In the genomic region with DNA sequence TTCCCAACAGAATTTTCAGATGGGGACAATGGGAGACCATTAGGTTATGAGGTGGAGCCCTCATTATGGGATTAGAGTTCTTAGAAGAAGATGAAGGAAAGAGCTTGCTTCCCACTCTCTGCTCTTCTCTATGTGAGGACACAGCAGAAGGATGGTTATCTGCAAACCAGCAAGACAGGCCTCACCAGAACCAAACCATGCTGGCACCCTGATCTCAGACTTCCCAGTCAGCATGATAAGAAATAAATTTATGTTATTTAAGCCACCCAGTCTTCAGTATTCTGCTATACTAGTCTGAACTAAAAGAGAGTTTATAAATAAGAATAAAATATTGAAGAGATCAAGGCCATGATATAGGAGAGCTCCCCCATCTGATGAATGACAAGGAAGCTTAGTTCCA, we compare ENCODE assay signal across 35 cellular contexts.
DNase-seq lines count a peak whose midpoint lies in the region; ATAC-seq and TF ChIP-seq lines count a peak whose summit lies in the region.
"Had no signal": no experiment of that assay in that cellular context is flagged by ENCODE, and none has a peak within 500 bp of the region (broad histone marks: within the 10 kb centered on the region; RNA-seq: fewer than 3 reads in every experiment).

No MANE protein-coding gene starts in this region.

- TF ChIP-seq CTCF in dorsolateral prefrontal cortex (IDR thresholded peaks at IDR 0.05 in 54 of 56, conservative IDR thresholded peaks at IDR 0.05 in 2 of 56; ENCODE audit: low read depth in 1 of 56, partially characterized antibody in 56 of 56) (no peak), parathyroid adenoma (IDR thresholded peaks at IDR 0.05) (no peak), vagina (IDR thresholded peaks at IDR 0.05) (no peak), GM23338 (conservative IDR thresholded peaks at IDR 0.05; ENCODE audit: low read depth in 2 of 2) (no peak), breast epithelium (IDR thresholded peaks at IDR 0.05) (no peak)

- TF ChIP-seq POLR2A in vagina (IDR thresholded peaks at IDR 0.05) (no peak), breast epithelium (IDR thresholded peaks at IDR 0.05) (no peak)

- intact Hi-C loops in dorsolateral prefrontal cortex (cut with DNase I) (no loop called here), vagina (cut with DNase I) (no loop called here), breast epithelium (cut with DNase I; ENCODE audit: low total_unique reads) (no loop called here)

- H3K36me3 Mint-ChIP-seq in GM23338 (ENCODE audit: low read depth), result no peaks in the 10 kb centered on the region
- H3K36me3 Mint-ChIP-seq: CD14-positive monocyte; CD4-positive, alpha-beta memory T cell; CD4-positive, CD25-positive, alpha-beta regulatory T cell; CD8-positive, alpha-beta memory T cell; CD8-positive, alpha-beta T cell had no signal

- no peak overlapping the region for H3K4ac ChIP-seq in trophoblast cell (ENCODE audit: low read depth, low read length)

- H3K9ac ChIP-seq in parathyroid adenoma (no peak overlapping the region), trophoblast cell (ENCODE audit: low read length) (no peak overlapping the region)
- H3K9ac ChIP-seq: BLaER1; BLaER1 treated with 17β-estradiol and CSF1 and Interleukin-3, amounts not matched to agents 10 nM and 100 nM had no signal

- no peak overlapping the region for H3K14ac ChIP-seq in trophoblast cell (ENCODE audit: low read length)

- H3K27me3 ChIP-seq in dorsolateral prefrontal cortex, result no peaks in the 10 kb centered on the region
- H3K27me3 ChIP-seq in parathyroid adenoma (ENCODE audit: control insufficient read depth, insufficient read depth, low read length), result no peaks in the 10 kb centered on the region
- H3K27me3 ChIP-seq in trophoblast cell (ENCODE audit: insufficient read depth, low read length), result no peaks in the 10 kb centered on the region
- H3K27me3 ChIP-seq in vagina, result no peaks in the 10 kb centered on the region
- no peaks in the 10 kb centered on the region for H3K27me3 ChIP-seq in GM23338 (ENCODE audit: insufficient read depth)
- no peaks in the 10 kb centered on the region for H3K27me3 ChIP-seq in breast epithelium
- H3K27me3 ChIP-seq: BE2C; BLaER1; BLaER1 treated with 17β-estradiol and CSF1 and Interleukin-3, amounts not matched to agents 10 nM and 100 nM had no signal

- H3K4me2 ChIP-seq in parathyroid adenoma (ENCODE audit: low read length) (no peak overlapping the region), trophoblast cell (ENCODE audit: low read length) (no peak overlapping the region), GM23338 (no peak overlapping the region)
- H3K4me2 ChIP-seq: A549; BLaER1; BLaER1 treated with 17β-estradiol and CSF1 and Interleukin-3, amounts not matched to agents 10 nM and 100 nM had no signal

- H3K4me3 Mint-ChIP-seq in GM23338, result no peak overlapping the region
- H3K4me3 Mint-ChIP-seq: B cell; CD14-positive monocyte; CD4-positive, alpha-beta memory T cell; CD4-positive, alpha-beta T cell; CD4-positive, CD25-positive, alpha-beta regulatory T cell; CD8-positive, alpha-beta memory T cell; CD8-positive, alpha-beta T cell had no signal

- no peak overlapping the region for H3K23ac ChIP-seq in trophoblast cell (ENCODE audit: low read length)

- peaks cover 3% of the 10 kb centered on the region for H3K27me3 Mint-ChIP-seq in GM23338 (ENCODE audit: insufficient read depth, low read depth, poor library complexity)
- H3K27me3 Mint-ChIP-seq: B cell; CD4-positive, alpha-beta memory T cell; CD4-positive, alpha-beta T cell; CD4-positive, CD25-positive, alpha-beta regulatory T cell had no signal

- no peak overlapping the region for H2BK5ac ChIP-seq in trophoblast cell (ENCODE audit: low read depth, low read length, poor library complexity)

- no peaks in the 10 kb centered on the region for H3K36me3 ChIP-seq in parathyroid adenoma (ENCODE audit: control insufficient read depth, insufficient read depth, low read length)
- H3K36me3 ChIP-seq in trophoblast cell (ENCODE audit: control insufficient read depth in 1 of 2, insufficient read depth in 2 of 2, low read length in 2 of 2), result no peaks in the 10 kb centered on the region
- H3K36me3 ChIP-seq in vagina, result no peaks in the 10 kb centered on the region
- H3K36me3 ChIP-seq in GM23338 (ENCODE audit: insufficient read depth), result no peaks in the 10 kb centered on the region
- H3K36me3 ChIP-seq in breast epithelium, result no peaks in the 10 kb centered on the region
- H3K36me3 ChIP-seq: BE2C; BLaER1; BLaER1 treated with 17β-estradiol and CSF1 and Interleukin-3, amounts not matched to agents 10 nM and 100 nM had no signal

- H3K79me2 ChIP-seq in parathyroid adenoma (peaks cover 2% of the 10 kb centered on the region), trophoblast cell (ENCODE audit: control insufficient read depth, insufficient read depth, low read length, poor library complexity) (no peaks in the 10 kb centered on the region), GM23338 (replicated peaks; ENCODE audit: insufficient read depth) (no peaks in the 10 kb centered on the region)

- H3K4me3 ChIP-seq in dorsolateral prefrontal cortex (no peak overlapping the region), parathyroid adenoma (ENCODE audit: low read depth, low read length) (no peak overlapping the region), trophoblast cell (ENCODE audit: low read depth, low read length) (no peak overlapping the region), vagina (no peak overlapping the region), GM23338 (no peak overlapping the region), breast epithelium (no peak overlapping the region)
- H3K4me3 ChIP-seq: A549; BLaER1; BLaER1 treated with 17β-estradiol and CSF1 and Interleukin-3, amounts not matched to agents 10 nM and 100 nM had no signal

- H3K9me3 ChIP-seq in parathyroid adenoma (ENCODE audit: control insufficient read depth, low read length) (no peaks in the 10 kb centered on the region), trophoblast cell (ENCODE audit: insufficient read depth, low read depth, low read length) (no peaks in the 10 kb centered on the region), vagina (no peaks in the 10 kb centered on the region), breast epithelium (no peaks in the 10 kb centered on the region)
- H3K9me3 ChIP-seq: A549; BE2C; BLaER1; BLaER1 treated with 17β-estradiol and CSF1 and Interleukin-3, amounts not matched to agents 10 nM and 100 nM; Caco-2 had no signal

- peak overlapping the region in 38 of 59 donors; percentile 3 to 82 (median 66) for H3K27ac ChIP-seq in dorsolateral prefrontal cortex
- peak overlapping the region; percentile 73 for H3K27ac ChIP-seq in parathyroid adenoma
- H3K27ac ChIP-seq in trophoblast cell (ENCODE audit: low read depth, low read length), result no peak overlapping the region
- H3K27ac ChIP-seq in temporal lobe (ENCODE audit: low read depth, low read length), result peak overlapping the region; percentile 28
- no peak overlapping the region for H3K27ac ChIP-seq in vagina
- H3K27ac ChIP-seq in GM23338 (ENCODE audit: low read depth), result no peak overlapping the region
- H3K27ac ChIP-seq in breast epithelium, result no peak overlapping the region
- H3K27ac ChIP-seq: 22Rv1; A549; BLaER1; BLaER1 treated with 17β-estradiol and CSF1 and Interleukin-3, amounts not matched to agents 10 nM and 100 nM; C4-2B had no signal

- no peak overlapping the region for H4K8ac ChIP-seq in trophoblast cell (ENCODE audit: low read depth, low read length)

- ATAC-seq in GM23338, result no peak
- ATAC-seq: A549; CD8-positive, alpha-beta T cell had no signal

- no peaks in the 10 kb centered on the region for H4K20me1 ChIP-seq in GM23338 (replicated peaks; ENCODE audit: insufficient read depth)
- H4K20me1 ChIP-seq: BLaER1; BLaER1 treated with 17β-estradiol and CSF1 and Interleukin-3, amounts not matched to agents 10 nM and 100 nM had no signal

- H2AFZ ChIP-seq in parathyroid adenoma (no peak overlapping the region), trophoblast cell (ENCODE audit: insufficient read depth, low read length, poor library complexity) (no peak overlapping the region), GM23338 (no peak overlapping the region)

- peaks cover 27% of the 10 kb centered on the region for H3K4me1 Mint-ChIP-seq in GM23338
- H3K4me1 Mint-ChIP-seq: B cell; CD14-positive monocyte; CD4-positive, alpha-beta memory T cell; CD4-positive, CD25-positive, alpha-beta regulatory T cell; CD8-positive, alpha-beta memory T cell had no signal

- H4K91ac ChIP-seq in trophoblast cell (ENCODE audit: low read depth, low read length), result no peak overlapping the region

- no peak overlapping the region for H3K27ac Mint-ChIP-seq in GM23338
- H3K27ac Mint-ChIP-seq: B cell; CD14-positive monocyte; CD4-positive, alpha-beta memory T cell; CD4-positive, alpha-beta T cell; CD4-positive, CD25-positive, alpha-beta regulatory T cell; CD8-positive, alpha-beta memory T cell; CD8-positive, alpha-beta T cell had no signal

- no peak overlapping the region for H3K18ac ChIP-seq in trophoblast cell (ENCODE audit: low read length)

- DNase-seq in dorsolateral prefrontal cortex, result no peak
- peak; percentile 94 for DNase-seq in trophoblast cell
- DNase-seq in vagina (ENCODE audit: extremely low spot score in 2 of 2), result no peak
- DNase-seq in glomerular visceral epithelial cell (ENCODE audit: extremely low spot score), result no peak
- no peak for DNase-seq in GM23338 (ENCODE audit: low spot score)
- no peak for DNase-seq in breast epithelium (ENCODE audit: low spot score in 2 of 2)
- DNase-seq: 8988T; ACHN; AML-193; BE2C; C1 segment of cervical spinal cord; Caco-2; Calu3; CD4-positive, alpha-beta memory T cell; CD4-positive, alpha-beta T cell; CD4-positive, CD25-positive, alpha-beta regulatory T cell; CD8-positive, alpha-beta memory T cell; CD8-positive, alpha-beta T cell; COR-L47; DMS 273 treated with DMSO at 0.1 percent for 48 hours; DMS153; DMS53; DMS79; DMS79 treated with DMSO at 0.1 percent for 48 hours; DND-41; EL had no signal

- H3K79me1 ChIP-seq in trophoblast cell (ENCODE audit: low read length), result no peaks in the 10 kb centered on the region

- H2AK5ac ChIP-seq in trophoblast cell (ENCODE audit: low read length), result no peak overlapping the region

- H2BK12ac ChIP-seq in trophoblast cell (ENCODE audit: low read length), result no peak overlapping the region

- no peak overlapping the region for H4K12ac ChIP-seq in trophoblast cell (ENCODE audit: low read depth, low read length)

- no peak overlapping the region for H2BK120ac ChIP-seq in trophoblast cell (ENCODE audit: insufficient read depth, low read length, poor library complexity)

- 0 out of 2 replicates have a peak, but pooled peaks cover 5% of the 10 kb centered on the region for H3K9me2 ChIP-seq in GM23338 (ENCODE audit: insufficient read depth)

- H3K9me3 Mint-ChIP-seq in GM23338, result no peaks in the 10 kb centered on the region

- no peaks in the 10 kb centered on the region for H3F3A ChIP-seq in GM23338 (replicated peaks; ENCODE audit: low read depth)

- H3K4me1 ChIP-seq in parathyroid adenoma (peaks cover 31% of the 10 kb centered on the region), trophoblast cell (ENCODE audit: control insufficient read depth in 1 of 2, insufficient read depth in 2 of 2, low read length in 2 of 2) (no peaks in the 10 kb centered on the region), vagina (no peaks in the 10 kb centered on the region), GM23338 (ENCODE audit: insufficient read depth) (peaks cover 14% of the 10 kb centered on the region; the same call in 1 of the 2 replicates), breast epithelium (no peaks in the 10 kb centered on the region)
- H3K4me1 ChIP-seq: A549; BLaER1; BLaER1 treated with 17β-estradiol and CSF1 and Interleukin-3, amounts not matched to agents 10 nM and 100 nM; Caco-2 had no signal

Comparison
In these comparisons a context has a peak if more than half of its experiments do, and no peak if none do; other contexts are left out.
1. DNase-seq: peak in trophoblast cell (2 of 2); none in dorsolateral prefrontal cortex (0 of 10), vagina (0 of 2), glomerular visceral epithelial cell (single experiment), GM23338 (single experiment) and breast epithelium (0 of 2).
2. H3K27ac ChIP-seq: peak in dorsolateral prefrontal cortex (38 of 59), parathyroid adenoma (single experiment) and temporal lobe (single experiment); none in trophoblast cell (single experiment), vagina (single experiment), GM23338 (single experiment) and breast epithelium (0 of 2).